In the genomic region with DNA sequence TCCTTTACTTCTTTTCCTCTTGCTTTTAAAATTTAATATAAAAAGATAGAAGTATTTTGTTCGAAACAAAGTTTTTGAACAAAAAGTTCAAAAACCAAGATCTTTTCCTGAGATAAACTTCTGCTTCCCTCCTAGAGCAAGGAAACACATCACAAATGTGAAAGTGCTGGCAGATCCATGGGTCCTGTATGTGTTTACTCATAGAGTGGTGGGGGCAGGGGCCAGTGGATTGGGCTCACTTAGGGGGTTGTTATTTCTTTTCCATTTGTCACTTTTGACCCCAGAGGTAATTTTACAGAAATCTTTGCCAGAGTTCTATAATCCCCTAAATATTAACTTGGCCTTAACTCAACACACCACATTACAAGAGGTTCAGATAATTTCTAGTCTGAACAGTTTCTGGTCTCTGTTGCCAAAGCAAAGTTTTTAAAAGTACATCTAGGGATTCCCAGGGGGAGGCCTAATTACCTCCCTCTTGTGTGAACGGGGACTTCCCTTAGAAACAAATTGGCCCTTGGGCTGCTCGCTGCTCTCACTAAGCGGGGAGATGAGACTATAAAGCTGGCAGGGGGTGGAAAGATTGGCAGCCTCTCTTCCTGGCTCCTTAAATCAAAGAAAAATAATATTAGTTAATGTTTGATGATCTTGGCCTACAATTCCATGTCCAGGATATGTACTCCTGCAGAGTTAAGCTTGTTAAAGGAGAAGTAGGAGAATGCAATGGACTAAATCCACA, we compare ENCODE assay signal across 13 cellular contexts.
A peak's percentile ranks its signal among the peaks of the same experiment; 100 is the strongest.
DNase-seq lines count a peak whose midpoint lies in the region; ATAC-seq, FAIRE-seq and TF ChIP-seq lines count a peak whose summit lies in the region.
"Had no signal": no experiment of that assay in that cellular context is flagged by ENCODE, and none has a peak within 500 bp of the region (broad histone marks: within the 10 kb centered on the region; RNA-seq: fewer than 3 reads in every experiment).

No MANE protein-coding gene starts in this region.

- H3K27ac ChIP-seq in right lobe of liver (no peak overlapping the region), HepG2 (ENCODE audit: extremely low read length, insufficient read depth, low read length) (no peak overlapping the region), body of pancreas (peak overlapping the region in 3 of 4 donors; percentile 35 to 60 (median 54)), Karpas-422 (ENCODE audit: low read length) (no peak overlapping the region)
- H3K27ac ChIP-seq: tibial artery had no signal

- H4K20me1 ChIP-seq in HepG2 (ENCODE audit: insufficient read depth, low read length) = no peaks in the 10 kb centered on the region
- H4K20me1 ChIP-seq in Karpas-422 (ENCODE audit: insufficient read depth, low read depth, low read length) = no peaks in the 10 kb centered on the region

- H3K9me3 ChIP-seq in right lobe of liver (no peaks in the 10 kb centered on the region), HepG2 (ENCODE audit: low read length) (no peaks in the 10 kb centered on the region), body of pancreas (no peaks in the 10 kb centered on the region), Karpas-422 (ENCODE audit: low read length) (no peaks in the 10 kb centered on the region)
- H3K9me3 ChIP-seq: tibial artery had no signal

- no peaks in the 10 kb centered on the region for H3K79me2 ChIP-seq in HepG2 (ENCODE audit: insufficient read depth, low read length)
- H3K79me2 ChIP-seq in Karpas-422 (ENCODE audit: low read length) = no peaks in the 10 kb centered on the region

- TF ChIP-seq RAD21 in HepG2 (CRISPR knock-in tag; IDR thresholded peaks at IDR 0.05) = no peak

- H3K36me3 ChIP-seq in right lobe of liver (no peaks in the 10 kb centered on the region), HepG2 (replicated peaks in 1 of 2; ENCODE audit: control insufficient read depth in 1 of 2, insufficient read depth in 2 of 2, low read length in 2 of 2) (no peaks in the 10 kb centered on the region), body of pancreas (replicated peaks in 1 of 2; ENCODE audit: insufficient read depth in 1 of 2, low read depth in 2 of 2) (no peaks in the 10 kb centered on the region), Karpas-422 (ENCODE audit: insufficient read depth, low read length) (no peaks in the 10 kb centered on the region)
- H3K36me3 ChIP-seq: tibial artery had no signal

- TF ChIP-seq EP300 in HepG2 (IDR thresholded peaks at IDR 0.05; ENCODE audit: low read depth in 2 of 2, low read length in 2 of 2) (no peak), HepG2 (CRISPR knock-in tag; IDR thresholded peaks at IDR 0.05; ENCODE audit: borderline replicate concordance) (no peak)

- H3K36me3 Mint-ChIP-seq in activated naive CD4-positive, alpha-beta T cell treated with anti-CD3 and anti-CD28 coated beads, Interleukin-2, amount 50 U/mL, for 72 hours = no peaks in the 10 kb centered on the region
- H3K36me3 Mint-ChIP-seq: natural killer cell treated with Interleukin-12 subunit alpha and Interleukin-12 subunit beta and Interleukin-15 and Interleukin-18, amount 100 ng/mL, for 72 hours had no signal

- H3K9me3 Mint-ChIP-seq in activated naive CD4-positive, alpha-beta T cell treated with anti-CD3 and anti-CD28 coated beads, Interleukin-2, amount 50 U/mL, for 72 hours = no peaks in the 10 kb centered on the region

- H3K4me1 ChIP-seq in right lobe of liver (no peaks in the 10 kb centered on the region), HepG2 (ENCODE audit: insufficient read depth, low read length) (no peaks in the 10 kb centered on the region), body of pancreas (peaks cover 33% of the 10 kb centered on the region), Karpas-422 (ENCODE audit: low read length) (no peaks in the 10 kb centered on the region)

- no peak overlapping the region for H3K27ac Mint-ChIP-seq in activated naive CD4-positive, alpha-beta T cell treated with anti-CD3 and anti-CD28 coated beads, Interleukin-2, amount 50 U/mL, for 72 hours
- H3K27ac Mint-ChIP-seq: natural killer cell treated with Interleukin-12 subunit alpha and Interleukin-12 subunit beta and Interleukin-15 and Interleukin-18, amount 100 ng/mL, for 72 hours had no signal

- H3K9ac ChIP-seq in HepG2 (ENCODE audit: insufficient read depth, low read depth, low read length) (no peak overlapping the region), Karpas-422 (ENCODE audit: low read length) (no peak overlapping the region)

- H3K4me2 ChIP-seq in HepG2 (ENCODE audit: low read depth, low read length) = no peak overlapping the region
- no peak overlapping the region for H3K4me2 ChIP-seq in Karpas-422 (ENCODE audit: low read depth, low read length, poor library complexity, severe bottlenecking)

- in situ Hi-C loops in HepG2 (cut with HindIII; ENCODE audit: extremely low pct_ligation_motif_present, low pct_unique_long_range_greater_than_20kb) = no loop called here

- no peaks in the 10 kb centered on the region for H3K9me2 ChIP-seq in Karpas-422 (replicated peaks; ENCODE audit: insufficient read depth, low read length)

- intact Hi-C loops in right lobe of liver (cut with DNase I) = no loop called here
- intact Hi-C loops in HepG2 (cut with micrococcal nuclease; ENCODE audit: unreplicated experiment) = no loop called here
- intact Hi-C loops in body of pancreas (cut with DNase I) = no loop called here

- DNase-seq in right lobe of liver (no peak), HepG2 (ENCODE audit: low spot score) (no peak), body of pancreas (peak; percentile 36 to 70 (median 54)), left kidney (ENCODE audit: low read depth, low spot score) (peak; percentile 26), COLO668 (lab: John Stamatoyannopoulos, UW; ENCODE audit: unreplicated experiment) (no peak), Karpas-422 (no peak)
- DNase-seq in activated naive CD4-positive, alpha-beta T cell treated with anti-CD3 and anti-CD28 coated beads, Interleukin-2, amount 50 U/mL, for 72 hours (ENCODE audit: low spot score in 2 of 2) = no peak
- DNase-seq: NCI-H2029, SW 1271, tibial artery had no signal

- no peak for FAIRE-seq in HepG2 (lab: Jason Lieb, UNC)

- H3K27me3 ChIP-seq in right lobe of liver (no peaks in the 10 kb centered on the region), HepG2 (ENCODE audit: control insufficient read depth in 1 of 2, insufficient read depth in 2 of 2, low read length in 2 of 2) (no peaks in the 10 kb centered on the region; a peak in 1 of 5 replicates), body of pancreas (no peaks in the 10 kb centered on the region), Karpas-422 (ENCODE audit: low read length) (no peaks in the 10 kb centered on the region)
- H3K27me3 ChIP-seq: tibial artery had no signal

- H3K4me3 ChIP-seq in right lobe of liver (no peak overlapping the region), HepG2 (replicated peaks in 1 of 3; ENCODE audit: insufficient read depth in 1 of 3, low read depth in 2 of 3, low read length in 3 of 3) (no peak overlapping the region), body of pancreas (no peak overlapping the region), Karpas-422 (ENCODE audit: low read length) (no peak overlapping the region)
- H3K4me3 ChIP-seq: tibial artery had no signal

- H2AFZ ChIP-seq in HepG2 (ENCODE audit: low read length) (no peak overlapping the region), Karpas-422 (ENCODE audit: low read length) (no peak overlapping the region)

- TF ChIP-seq CTCF in right lobe of liver (IDR thresholded peaks at IDR 0.05) = no peak
- TF ChIP-seq CTCF in HepG2 (CRISPR knock-in tag; IDR thresholded peaks at IDR 0.05) = no peak
- no peak for TF ChIP-seq CTCF in body of pancreas (IDR thresholded peaks at IDR 0.05)

- CTCF ChIA-PET in HepG2 (lab: Yijun Ruan, JAX; ENCODE audit: low intra/inter-chr PET ratio, low total read pairs) = no interaction called here

- TF ChIP-seq POLR2A in right lobe of liver (IDR thresholded peaks at IDR 0.05) = no peak
- no peak for TF ChIP-seq POLR2A in HepG2 (IDR thresholded peaks at IDR 0.05; ENCODE audit: insufficient read depth in 1 of 2, low read depth in 2 of 2, low read length in 2 of 2)
- TF ChIP-seq POLR2A in body of pancreas (IDR thresholded peaks at IDR 0.05) = no peak

- peak; percentile 22 to 67 (median 30) for ATAC-seq in right lobe of liver
- ATAC-seq in HepG2 = no peak
- peak; percentile 82 for ATAC-seq in body of pancreas
- ATAC-seq in activated naive CD4-positive, alpha-beta T cell treated with anti-CD3 and anti-CD28 coated beads, Interleukin-2, amount 50 U/mL, for 72 hours = no peak
- no peak for ATAC-seq in HG03460 (IDR thresholded peaks at IDR 0.05; ENCODE audit: unreplicated experiment)
- ATAC-seq: activated CD4-positive, CD25-positive, alpha-beta regulatory T cell treated with anti-CD3 and anti-CD28 coated beads, Interleukin-2, amount 50 U/mL, for 24 hours; natural killer cell treated with Interleukin-12 subunit alpha and Interleukin-12 subunit beta and Interleukin-15 and Interleukin-18, amount 100 ng/mL, for 72 hours had no signal

- POLR2A ChIA-PET in HepG2 (lab: Yijun Ruan, JAX) = no interaction called here

- BruUV-seq in HepG2 (replicated peaks; lab: Mats Ljungman, UMichigan) = no TSS peak

- WGBS in right lobe of liver (ENCODE audit: insufficient coverage, low coverage, low lambda C conversion rate, missing lambda C conversion rate) = 39% methylated on average over 4 of the region's 4 CpGs
- 5% methylated on average over 4 of the region's 4 CpGs for WGBS in HepG2 (ENCODE audit: low lambda C conversion rate)
- WGBS in body of pancreas, 2 donors = 16 to 27% methylated on average over 4 of the region's 4 CpGs

TF ChIP-seq in HepG2, 621 proteins besides CTCF, POLR2A, EP300 and RAD21 (continues in another document):
- TF ChIP-seq ZNF326 (CRISPR knock-in tag; IDR thresholded peaks at IDR 0.05; ENCODE audit: borderline replicate concordance) (no peak), FOXK2 (IDR thresholded peaks at IDR 0.05) (no peak), ZNF17 (CRISPR knock-in tag; IDR thresholded peaks at IDR 0.05) (no peak), ZNF20 (CRISPR knock-in tag; IDR thresholded peaks at IDR 0.05) (no peak), ZNF616 (CRISPR knock-in tag; IDR thresholded peaks at IDR 0.05; ENCODE audit: low read depth) (no peak), ZBTB20 (CRISPR knock-in tag; IDR thresholded peaks at IDR 0.05; ENCODE audit: borderline replicate concordance, low read depth) (no peak), POLR2AphosphoS5 (IDR thresholded peaks at IDR 0.05; ENCODE audit: low read depth, low read length) (no peak), TCF7 (IDR thresholded peaks at IDR 0.05; ENCODE audit: low read depth) (no peak), YY1 (IDR thresholded peaks at IDR 0.05; ENCODE audit: insufficient read depth, insufficient replicate concordance, low read depth, low read length) (no peak)
- TF ChIP-seq, protein P1, sequence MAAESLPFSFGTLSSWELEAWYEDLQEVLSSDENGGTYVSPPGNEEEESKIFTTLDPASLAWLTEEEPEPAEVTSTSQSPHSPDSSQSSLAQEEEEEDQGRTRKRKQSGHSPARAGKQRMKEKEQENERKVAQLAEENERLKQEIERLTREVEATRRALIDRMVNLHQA (CRISPR knock-in tag; IDR thresholded peaks at IDR 0.05) = no peak

Comparison
In these comparisons a context has a peak if more than half of its experiments do, and no peak if none do; other contexts are left out.
1. ATAC-seq: peak in right lobe of liver (4 of 4) and body of pancreas (single experiment); none in HepG2 (single experiment), activated naive CD4-positive, alpha-beta T cell treated with anti-CD3 and anti-CD28 coated beads, Interleukin-2, amount 50 U/mL, for 72 hours (0 of 2) and HG03460 (single experiment).
2. DNase-seq: peak in body of pancreas (4 of 4) and left kidney (single experiment); none in right lobe of liver (0 of 3), HepG2 (single experiment), COLO668 (single experiment), Karpas-422 (single experiment) and activated naive CD4-positive, alpha-beta T cell treated with anti-CD3 and anti-CD28 coated beads, Interleukin-2, amount 50 U/mL, for 72 hours (0 of 2).
3. H3K27ac ChIP-seq: peak in body of pancreas (3 of 4); none in right lobe of liver (0 of 3), HepG2 (single experiment) and Karpas-422 (single experiment).